In genomic region chr12:104863549-104863948, GRCh38 we compare ENCODE assay signal across 23 cellular contexts.
DNase-seq lines count a peak whose midpoint lies in the region; ATAC-seq and TF ChIP-seq lines count a peak whose summit lies in the region.
"Had no signal": no experiment of that assay in that cellular context is flagged by ENCODE, and none has a peak within 500 bp of the region (broad histone marks: within the 10 kb centered on the region; RNA-seq: fewer than 3 reads in every experiment).

No MANE protein-coding gene starts in this region.

- no peaks in the 10 kb centered on the region for H3K9me2 ChIP-seq in PC-3 (replicated peaks; ENCODE audit: low read length)

- no peaks in the 10 kb centered on the region for H3K9me3 ChIP-seq in PC-3 (ENCODE audit: low read length)
- no peaks in the 10 kb centered on the region for H3K9me3 ChIP-seq in adrenal gland (replicated peaks in 1 of 3)
- H3K9me3 ChIP-seq in WERI-Rb-1 (ENCODE audit: severe bottlenecking), result no peaks in the 10 kb centered on the region
- H3K9me3 ChIP-seq: BLaER1 treated with 17β-estradiol and CSF1 and Interleukin-3, amounts not matched to agents 10 nM and 100 nM; prostate gland had no signal

- H4K20me1 ChIP-seq in PC-3 (ENCODE audit: low read length), result no peaks in the 10 kb centered on the region
- H4K20me1 ChIP-seq: BLaER1 treated with 17β-estradiol and CSF1 and Interleukin-3, amounts not matched to agents 10 nM and 100 nM had no signal

- intact Hi-C loops in PC-3 (cut with micrococcal nuclease), result no loop called here
- intact Hi-C loops in sciatic nerve (cut with DNase I), result no loop called here
- intact Hi-C loops in adrenal gland (cut with DNase I), result loop anchor here in 1 of 2 donors (10.0 kb wide), 1 partner anchor 489 kb away; no protein-coding TSS in a partner anchor

- H3K4me1 ChIP-seq in PC-3 (ENCODE audit: insufficient read depth, low read length), result peaks cover 31% of the 10 kb centered on the region
- H3K4me1 ChIP-seq in adrenal gland (replicated peaks in 1 of 2), result peaks cover 10 to 20% of the 10 kb centered on the region in 2 donors
- H3K4me1 ChIP-seq: prostate gland had no signal

- peak overlapping the region; percentile 14; the same call in 1 of the 2 replicates for H3K4me2 ChIP-seq in PC-3 (ENCODE audit: low read length)
- H3K4me2 ChIP-seq: smooth muscle cell had no signal

- DNase-seq in GM04504 (ENCODE audit: low read depth) (peak; percentile 12), PC-3 (peak; percentile 66), fibroblast of gingiva (ENCODE audit: low read depth) (peak; percentile 73), sciatic nerve (ENCODE audit: low spot score) (no peak), adrenal gland (no peak), WERI-Rb-1 (no peak)
- no peak for DNase-seq in stimulated activated CD8-positive, alpha-beta memory T cell treated with anti-CD3 and anti-CD28 coated beads, Interleukin-4, amount 100 ng/mL, for 48 hours
- no peak for DNase-seq in activated CD4-positive, alpha-beta T cell treated with anti-CD3 and anti-CD28 coated beads, Interleukin-2, amount 50 U/mL, for 4 hours
- DNase-seq: activated CD4-positive, alpha-beta T cell treated with anti-CD3 and anti-CD28 coated beads, Interleukin-2, amount 10 ng/mL, durations not matched to agents 7 days and 5 days; activated CD8-positive, alpha-beta memory T cell treated with anti-CD3 and anti-CD28 coated beads, Interleukin-2, amount 50 U/mL, for 48 hours; activated gamma-delta T cell; amniotic stem cell; cerebellar nuclear complex; effector memory CD8-positive, alpha-beta T cell; GDM1; H9; kidney glomerular epithelial cell; NCI-H1694; NCI-H226; stimulated activated CD4-positive, alpha-beta T cell treated with anti-CD3 and anti-CD28 coated beads, Interleukin-4, amount 100 ng/mL, for 1 hour had no signal

- peak overlapping the region; percentile 33 for H3K27ac ChIP-seq in PC-3 (ENCODE audit: low read length)
- no peak overlapping the region for H3K27ac ChIP-seq in adrenal gland
- H3K27ac ChIP-seq in WERI-Rb-1, result no peak overlapping the region
- H3K27ac ChIP-seq: BLaER1 treated with 17β-estradiol and CSF1 and Interleukin-3, amounts not matched to agents 10 nM and 100 nM; prostate gland had no signal

- no TSS peak for BruUV-seq in PC-3 (replicated peaks; lab: Mats Ljungman, UMichigan)

- no peak for TF ChIP-seq POLR2A in adrenal gland (IDR thresholded peaks at IDR 0.05)

- ATAC-seq in PC-3 (no peak), sciatic nerve (peak; percentile 50)
- ATAC-seq: effector memory CD8-positive, alpha-beta T cell had no signal

- H3K79me2 ChIP-seq in PC-3 (ENCODE audit: low read length), result no peaks in the 10 kb centered on the region

- H3K27me3 ChIP-seq in PC-3 (ENCODE audit: low read length) (no peaks in the 10 kb centered on the region), adrenal gland (no peaks in the 10 kb centered on the region), WERI-Rb-1 (ENCODE audit: insufficient read depth, low read depth, severe bottlenecking) (no peaks in the 10 kb centered on the region)
- H3K27me3 ChIP-seq: BLaER1 treated with 17β-estradiol and CSF1 and Interleukin-3, amounts not matched to agents 10 nM and 100 nM had no signal

- H3F3A ChIP-seq in PC-3 (ENCODE audit: low read length, unreplicated experiment), result no peaks in the 10 kb centered on the region

- CTCF ChIA-PET in PC-3 (lab: Charles Lee), result interaction anchor here (0.6 kb wide), 1 partner anchor 482 kb away, joined by 3 read pairs; no protein-coding TSS in a partner anchor

- H3K9ac ChIP-seq in PC-3 (ENCODE audit: low read length), result no peak overlapping the region
- H3K9ac ChIP-seq: BLaER1 treated with 17β-estradiol and CSF1 and Interleukin-3, amounts not matched to agents 10 nM and 100 nM had no signal

- POLR2A ChIA-PET in PC-3 (lab: Charles Lee; ENCODE audit: unreplicated experiment), result no interaction called here

- TF ChIP-seq CTCF in PC-3 (conservative IDR thresholded peaks at IDR 0.05; ENCODE audit: low read depth, low read length), result no peak
- TF ChIP-seq CTCF in adrenal gland (IDR thresholded peaks at IDR 0.05), result no peak
- no peak for TF ChIP-seq CTCF in WERI-Rb-1 (IDR thresholded peaks at IDR 0.05; ENCODE audit: low read depth, low read length)

- no peaks in the 10 kb centered on the region for H3K36me3 ChIP-seq in PC-3 (ENCODE audit: low read depth, low read length)
- H3K36me3 ChIP-seq in adrenal gland (replicated peaks in 1 of 2), result no peaks in the 10 kb centered on the region
- no peaks in the 10 kb centered on the region for H3K36me3 ChIP-seq in WERI-Rb-1
- H3K36me3 ChIP-seq: BLaER1 treated with 17β-estradiol and CSF1 and Interleukin-3, amounts not matched to agents 10 nM and 100 nM; prostate gland had no signal

- H3K4me3 ChIP-seq in PC-3 (ENCODE audit: low read length) (no peak overlapping the region), adrenal gland (no peak overlapping the region), WERI-Rb-1 (ENCODE audit: low read depth, low read length) (no peak overlapping the region)
- H3K4me3 ChIP-seq: BLaER1 treated with 17β-estradiol and CSF1 and Interleukin-3, amounts not matched to agents 10 nM and 100 nM; prostate gland; smooth muscle cell had no signal

- 66 to 73% (median 69%) methylated on average over 2 of the region's 2 CpGs for WGBS in adrenal gland, 4 donors

- H2AFZ ChIP-seq in PC-3 (ENCODE audit: low read length), result no peak overlapping the region

Comparison
In these comparisons a context has a peak if more than half of its experiments do, and no peak if none do; other contexts are left out.
1. DNase-seq: peak in GM04504 (single experiment), PC-3 (single experiment) and fibroblast of gingiva (single experiment); none in sciatic nerve (single experiment), adrenal gland (0 of 7), stimulated activated CD8-positive, alpha-beta memory T cell treated with anti-CD3 and anti-CD28 coated beads, Interleukin-4, amount 100 ng/mL, for 48 hours (single experiment), activated CD4-positive, alpha-beta T cell treated with anti-CD3 and anti-CD28 coated beads, Interleukin-2, amount 50 U/mL, for 4 hours (0 of 2) and WERI-Rb-1 (single experiment).